In the genomic region with DNA sequence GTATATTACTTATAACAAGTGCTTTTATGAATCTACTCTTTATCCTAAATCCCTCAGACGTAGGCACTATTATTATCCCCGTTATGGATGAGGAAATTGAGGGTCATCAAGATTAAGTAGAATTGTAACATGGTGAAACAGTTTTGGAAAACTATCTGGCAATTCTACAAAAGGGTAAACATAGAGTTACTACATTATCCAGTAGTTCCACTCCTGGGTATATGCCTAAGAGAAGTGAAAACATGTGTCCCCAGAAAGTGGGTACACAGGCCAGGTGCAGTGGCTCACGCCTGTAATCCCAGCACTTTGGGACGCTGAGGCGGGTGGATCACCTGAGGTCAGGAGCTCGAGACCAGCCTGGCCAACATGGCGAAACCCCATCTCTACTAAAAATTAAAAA, we compare ENCODE assay signal across 19 cellular contexts. TPM values are rescaled to one million over a fixed set of nuclear protein-coding genes. Genes with fewer than 3 reads are reported as not detected.
"Had no signal": no experiment of that assay in that cellular context is flagged by ENCODE, and none has a peak within 500 bp of the region (broad histone marks: within the 10 kb centered on the region; RNA-seq: fewer than 3 reads in every experiment).

No MANE protein-coding gene starts in this region.

RNA-seq across cellular contexts. Expression of a gene that starts 54.3 kb away (rescaled TPM):
- total RNA-seq: cerebellum, dermis blood vessel endothelial cell, endodermal cell, esophagus mucosa, esophagus squamous epithelium, gastrocnemius medialis, glomerular endothelial cell, heart right ventricle, kidney epithelial cell, left cardiac atrium, left ventricle myocardium inferior, lower leg skin, lower lobe of right lung, lung microvascular endothelial cell, mesenteric fat pad, mesothelial cell of epicardium, mucosa of descending colon, myocyte had no signal
- polyA plus RNA-seq: heart right ventricle, keratinocyte had no signal

RNA-seq across cellular contexts. Expression of a gene that starts 58.6 kb away (rescaled TPM):
- total RNA-seq: endodermal cell, esophagus mucosa, gastrocnemius medialis, kidney epithelial cell, lower leg skin, myocyte had no signal
- polyA plus RNA-seq: keratinocyte had no signal
